ENCODE assay signal across 8 cellular contexts in genomic region chr20:20568604-20569205, GRCh38.
DNase-seq lines count a peak whose midpoint lies in the region; ATAC-seq lines count a peak whose summit lies in the region.

No MANE protein-coding gene starts in this region.

- H3K27me3 Mint-ChIP-seq in stimulated activated naive B cell treated with anti-CD40 and anti-IgM and Interleukin-4, amounts not matched to agents 10 μg/mL and 1 μg/mL and 100 μg/mL, for 72 hours = no peaks in the 10 kb centered on the region

- H3K36me3 Mint-ChIP-seq in stimulated activated naive B cell treated with anti-CD40 and anti-IgM and Interleukin-4, amounts not matched to agents 10 μg/mL and 1 μg/mL and 100 μg/mL, for 72 hours = peaks cover 17 to 22% of the 10 kb centered on the region in 2 donors

- in situ Hi-C loops in Caki2 (cut with HindIII; ENCODE audit: low pct_unique_long_range_greater_than_20kb, low sequenced_read_pairs) = no loop called here

- H3K9ac ChIP-seq in adipocyte (ENCODE audit: low read length) = no peak overlapping the region

- no peaks in the 10 kb centered on the region for H3K4me1 ChIP-seq in adipocyte (ENCODE audit: control insufficient read depth, insufficient read depth, low read length)

- H3K9me3 Mint-ChIP-seq in stimulated activated naive B cell treated with anti-CD40 and anti-IgM and Interleukin-4, amounts not matched to agents 10 μg/mL and 1 μg/mL and 100 μg/mL, for 72 hours = no peaks in the 10 kb centered on the region

- no peak overlapping the region for H3K4me3 ChIP-seq in H7 (ENCODE audit: insufficient read depth, low read depth, low read length)
- no peak overlapping the region for H3K4me3 ChIP-seq in adipocyte (ENCODE audit: low read length)

- H3K27ac Mint-ChIP-seq in stimulated activated naive B cell treated with anti-CD40 and anti-IgM and Interleukin-4, amounts not matched to agents 10 μg/mL and 1 μg/mL and 100 μg/mL, for 72 hours = no peak overlapping the region

- H3K4me3 Mint-ChIP-seq in stimulated activated naive B cell treated with anti-CD40 and anti-IgM and Interleukin-4, amounts not matched to agents 10 μg/mL and 1 μg/mL and 100 μg/mL, for 72 hours = no peak overlapping the region

- H3K9me3 ChIP-seq in adipocyte (ENCODE audit: control insufficient read depth, low read length) = no peaks in the 10 kb centered on the region

- H3K36me3 ChIP-seq in H7 (replicated peaks; ENCODE audit: control insufficient read depth, insufficient read depth, low read length) (no peaks in the 10 kb centered on the region), adipocyte (ENCODE audit: control insufficient read depth, insufficient read depth, low read length, severe bottlenecking) (peaks cover 5% of the 10 kb centered on the region)

- peak; percentile 41 to 50 for ATAC-seq in stimulated activated naive B cell treated with anti-CD40 and anti-IgM and Interleukin-4, amounts not matched to agents 10 μg/mL and 1 μg/mL and 100 μg/mL, for 72 hours (replicated peaks)
- ATAC-seq in GM18867 (IDR thresholded peaks at IDR 0.05; ENCODE audit: unreplicated experiment) = no peak

- H3K4me1 Mint-ChIP-seq in stimulated activated naive B cell treated with anti-CD40 and anti-IgM and Interleukin-4, amounts not matched to agents 10 μg/mL and 1 μg/mL and 100 μg/mL, for 72 hours = peaks cover 0 to 6% of the 10 kb centered on the region in 2 donors

- H3K27me3 ChIP-seq in H7 (ENCODE audit: control insufficient read depth, insufficient read depth, low read length) (no peaks in the 10 kb centered on the region), adipocyte (replicated peaks; ENCODE audit: control insufficient read depth, insufficient read depth, low read length) (no peaks in the 10 kb centered on the region)

- DNase-seq in Caki2 (ENCODE audit: low read depth) = peak; percentile 11
- peak; percentile 7 for DNase-seq in H7
- DNase-seq in NCI-H526 (lab: John Stamatoyannopoulos, UW) = peak; percentile 24 to 80
- DNase-seq in adipocyte (ENCODE audit: low read depth) = peak; percentile 82
- DNase-seq in iris pigment epithelial cell (ENCODE audit: low read depth) = peak; percentile 46
- no peak for DNase-seq in stimulated activated naive B cell treated with anti-CD40 and anti-IgM and Interleukin-4, amounts not matched to agents 10 μg/mL and 1 μg/mL and 100 μg/mL, for 72 hours
- no peak for DNase-seq in HuH-7.5 (ENCODE audit: low spot score)

Comparison
In these comparisons a context has a peak if more than half of its experiments do, and no peak if none do; other contexts are left out.
1. DNase-seq: peak in Caki2 (single experiment), H7 (single experiment), NCI-H526 (2 of 2), adipocyte (single experiment) and iris pigment epithelial cell (single experiment); none in stimulated activated naive B cell treated with anti-CD40 and anti-IgM and Interleukin-4, amounts not matched to agents 10 μg/mL and 1 μg/mL and 100 μg/mL, for 72 hours (single experiment) and HuH-7.5 (single experiment).